In the genomic region with DNA sequence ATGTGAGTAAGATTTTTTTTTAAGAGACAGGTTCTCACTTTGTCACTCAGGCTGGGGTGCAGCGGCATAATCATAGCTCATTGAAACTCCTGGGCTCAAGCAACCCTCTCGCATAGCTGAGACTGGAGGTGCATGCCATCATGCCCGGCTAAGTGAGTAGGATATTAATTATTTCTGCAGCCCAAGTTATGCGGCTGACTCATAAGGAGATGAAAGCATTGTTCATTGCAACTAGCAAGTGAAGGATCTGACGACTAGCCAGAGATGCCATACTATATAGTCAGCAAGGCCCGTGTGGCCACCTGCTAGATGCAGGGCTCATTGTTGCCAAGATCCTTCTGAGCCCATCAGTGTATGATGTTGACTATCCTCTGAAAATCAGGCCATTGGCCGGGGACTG, we compare ENCODE assay signal across 1 cellular context.
TF ChIP-seq lines count a peak whose summit lies in the region.

No MANE protein-coding gene starts in this region.

TF ChIP-seq in IMR-90, 13 proteins besides CTCF, POLR2A, EP300 and RAD21 (continued from another document):
- TF ChIP-seq FOS (IDR thresholded peaks at IDR 0.05; ENCODE audit: low read depth, low read length) (peak; percentile 83), SMC3 (IDR thresholded peaks at IDR 0.05; ENCODE audit: low read depth, low read length) (no peak), CHD1 (IDR thresholded peaks at IDR 0.05; ENCODE audit: low read depth, low read length) (no peak)
